Comparison of ENCODE assay signal across 12 cellular contexts in genomic region chr19:1440418-1440801, GRCh38. TPM values are rescaled to one million over a fixed set of nuclear protein-coding genes. Genes with fewer than 3 reads are reported as not detected.
DNase-seq lines count a peak whose midpoint lies in the region; ATAC-seq, FAIRE-seq and TF ChIP-seq lines count a peak whose summit lies in the region.
"Had no signal": no experiment of that assay in that cellular context is flagged by ENCODE, and none has a peak within 500 bp of the region (broad histone marks: within the 10 kb centered on the region; RNA-seq: fewer than 3 reads in every experiment).

No MANE protein-coding gene starts in this region.

- FAIRE-seq in GM12891 (lab: Jason Lieb, UNC): no peak

- H3K4me1 Mint-ChIP-seq in T-helper 17 cell (peaks cover 19% of the 10 kb centered on the region), glutamatergic neuron (ENCODE audit: low read depth, unreplicated experiment) (peaks cover 6% of the 10 kb centered on the region)

- no peaks in the 10 kb centered on the region for H3K9me3 ChIP-seq in A673 (ENCODE audit: low read depth, low read length, poor library complexity, severe bottlenecking)
- no peaks in the 10 kb centered on the region for H3K9me3 ChIP-seq in DOHH2 (ENCODE audit: control insufficient read depth, insufficient read depth, low read length)
- H3K9me3 ChIP-seq in T-helper 17 cell (ENCODE audit: control insufficient read depth, low read length, poor library complexity, severe bottlenecking): no peaks in the 10 kb centered on the region
- no peaks in the 10 kb centered on the region for H3K9me3 ChIP-seq in effector memory CD4-positive, alpha-beta T cell (ENCODE audit: control insufficient read depth, low read length)
- H3K9me3 ChIP-seq: ascending aorta had no signal

- no peaks in the 10 kb centered on the region for H3K9me2 ChIP-seq in DOHH2 (replicated peaks; ENCODE audit: control insufficient read depth, low read length)

- peaks cover 40% of the 10 kb centered on the region for H3K36me3 ChIP-seq in A673 (ENCODE audit: insufficient read depth, low read length, poor library complexity, severe bottlenecking)
- peaks cover 47% of the 10 kb centered on the region for H3K36me3 ChIP-seq in DOHH2 (ENCODE audit: control insufficient read depth, low read length)
- peaks cover 36% of the 10 kb centered on the region for H3K36me3 ChIP-seq in effector memory CD4-positive, alpha-beta T cell (ENCODE audit: control insufficient read depth, insufficient read depth, low read length)

- H3F3A ChIP-seq in DOHH2 (ENCODE audit: control insufficient read depth, insufficient read depth): peaks cover 69% of the 10 kb centered on the region

- no peak for ATAC-seq in T-helper 17 cell

- DNase-seq in A673 (ENCODE audit: low spot score): no peak
- no peak for DNase-seq in T-helper 17 cell
- DNase-seq in glutamatergic neuron: no peak
- no peak for DNase-seq in effector memory CD4-positive, alpha-beta T cell
- no peak for DNase-seq in NCI-H2107 treated with DMSO at 0.1 percent for 48 hours (lab: John Stamatoyannopoulos, UW; ENCODE audit: unreplicated experiment)
- no peak for DNase-seq in GM12891 (ENCODE audit: insufficient read length, low spot score)
- DNase-seq in RKO (ENCODE audit: low spot score): no peak
- DNase-seq: activated CD4-positive, CD25-positive, alpha-beta regulatory T cell; NCI-H2081 treated with DMSO at 0.1 percent for 48 hours had no signal

- peaks cover 24% of the 10 kb centered on the region for H3K4me1 ChIP-seq in A673 (ENCODE audit: insufficient read depth, low read length, poor library complexity, severe bottlenecking)
- peaks cover 71% of the 10 kb centered on the region for H3K4me1 ChIP-seq in DOHH2 (ENCODE audit: control insufficient read depth, low read length)
- peaks cover 19% of the 10 kb centered on the region for H3K4me1 ChIP-seq in effector memory CD4-positive, alpha-beta T cell (ENCODE audit: control insufficient read depth, insufficient read depth, low read length, poor library complexity, severe bottlenecking)

- H3K4me3 ChIP-seq in A673 (ENCODE audit: low read depth, low read length, poor library complexity, severe bottlenecking): peak overlapping the region; percentile 85
- no peak overlapping the region for H3K4me3 ChIP-seq in DOHH2 (ENCODE audit: low read length)
- H3K4me3 ChIP-seq in effector memory CD4-positive, alpha-beta T cell (ENCODE audit: insufficient read depth, low read depth, low read length, poor library complexity, severe bottlenecking): no peak overlapping the region

- peaks cover 20% of the 10 kb centered on the region for H3K9me3 Mint-ChIP-seq in glutamatergic neuron (ENCODE audit: unreplicated experiment)

- peak overlapping the region; percentile 96 for H3K27ac Mint-ChIP-seq in T-helper 17 cell
- peak overlapping the region; percentile 43 for H3K27ac Mint-ChIP-seq in glutamatergic neuron (ENCODE audit: unreplicated experiment)

- TF ChIP-seq POLR2A in GM12891 (IDR thresholded peaks at IDR 0.05; ENCODE audit: low read depth, low read length): no peak

- intact Hi-C loops in A673 (cut with micrococcal nuclease; ENCODE audit: unreplicated experiment): loop anchor here (10.0 kb wide), 1 partner anchor 166 kb away; the partner anchor contains the start of gene FAM174C

- H3K27me3 Mint-ChIP-seq in T-helper 17 cell (no peaks in the 10 kb centered on the region), glutamatergic neuron (ENCODE audit: unreplicated experiment) (peaks cover 5% of the 10 kb centered on the region)

- H3K36me3 Mint-ChIP-seq in T-helper 17 cell (ENCODE audit: low read depth): peaks cover 6% of the 10 kb centered on the region
- no peaks in the 10 kb centered on the region for H3K36me3 Mint-ChIP-seq in glutamatergic neuron (ENCODE audit: unreplicated experiment)

- peaks cover 20% of the 10 kb centered on the region for H4K20me1 ChIP-seq in DOHH2 (ENCODE audit: control insufficient read depth, insufficient read depth, low read depth, low read length)

- CTCF ChIA-PET in A673 (lab: Charles Lee): no interaction called here

- TF ChIP-seq CTCF in A673 (conservative IDR thresholded peaks at IDR 0.05; ENCODE audit: low read depth, low read length): no peak
- no peak for TF ChIP-seq CTCF in DOHH2 (IDR thresholded peaks at IDR 0.05; ENCODE audit: low read depth, low read length, poor library complexity, severe bottlenecking)
- no peak for TF ChIP-seq CTCF in glutamatergic neuron (IDR thresholded peaks at IDR 0.05; ENCODE audit: partially characterized antibody, unreplicated experiment)

- BruUV-seq in A673 (replicated peaks; lab: Mats Ljungman, UMichigan): no TSS peak

- peak overlapping the region; percentile 59 for H3K4me3 Mint-ChIP-seq in T-helper 17 cell
- H3K4me3 Mint-ChIP-seq in glutamatergic neuron (ENCODE audit: unreplicated experiment): peak overlapping the region; percentile 57

- peak overlapping the region; percentile 87; the same call in 1 of the 2 replicates for H3K4me2 ChIP-seq in DOHH2 (ENCODE audit: low read length)

- H3K27ac ChIP-seq in A673 (ENCODE audit: low read depth, low read length, poor library complexity, severe bottlenecking) (peak overlapping the region; percentile 37), DOHH2 (ENCODE audit: low read depth, low read length) (no peak overlapping the region)
- H3K27ac ChIP-seq in effector memory CD4-positive, alpha-beta T cell (ENCODE audit: insufficient read depth, low read length, poor library complexity, severe bottlenecking): no peak overlapping the region
- H3K27ac ChIP-seq: ascending aorta had no signal

- H3K79me2 ChIP-seq in DOHH2 (ENCODE audit: control insufficient read depth, low read length): peaks cover 35% of the 10 kb centered on the region

- POLR2A ChIA-PET in A673 (lab: Charles Lee; ENCODE audit: low non-redundant PET): interaction anchor here (0.6 kb wide), 1 partner anchor 615 kb away, joined by 3 read pairs; no protein-coding TSS in a partner anchor

- H3K27me3 ChIP-seq in A673 (replicated peaks; ENCODE audit: insufficient read depth, low read depth, low read length, poor library complexity) (no peaks in the 10 kb centered on the region), DOHH2 (ENCODE audit: control insufficient read depth, low read length) (no peaks in the 10 kb centered on the region)
- peaks cover 2% of the 10 kb centered on the region for H3K27me3 ChIP-seq in effector memory CD4-positive, alpha-beta T cell (replicated peaks; ENCODE audit: control insufficient read depth, insufficient read depth, low read length, poor library complexity, severe bottlenecking)

TF ChIP-seq in GM12891, 5 proteins besides CTCF, POLR2A, EP300 and RAD21:
- TF ChIP-seq POU2F2 (IDR thresholded peaks at IDR 0.05; ENCODE audit: low read depth, low read length) (no peak), PAX5 (IDR thresholded peaks at IDR 0.05; ENCODE audit: insufficient read depth, low read length, severe bottlenecking) (no peak), SPI1 (IDR thresholded peaks at IDR 0.05; ENCODE audit: low read depth, low read length) (no peak), POLR2AphosphoS5 (IDR thresholded peaks at IDR 0.05; ENCODE audit: low read depth, low read length) (no peak), TAF1 (IDR thresholded peaks at IDR 0.05; ENCODE audit: low read depth, low read length) (no peak)

RNA-seq across cellular contexts. Expression of gene RPS15, which starts 2.2 kb away (rescaled TPM):
- 1,685 and 1,696 TPM in 2 replicates for total RNA-seq in A673 (2021)
- total RNA-seq in T-helper 17 cell: 1,000 to 10,000 TPM; 1,653 to 1,678 TPM
- 603 TPM for total RNA-seq in glutamatergic neuron (ENCODE audit: unreplicated experiment)
- 3,343 TPM for polyA plus RNA-seq in GM12891 (2012; ENCODE audit: low read depth, missing spikeins)

RNA-seq across cellular contexts. Expression of gene APC2, which starts 9.5 kb away (rescaled TPM):
- 1.3 and 1.9 TPM in 2 replicates for total RNA-seq in A673 (2021)
- total RNA-seq in T-helper 17 cell: under 1 TPM; 0.07 to 0.44 TPM
- 371 TPM for total RNA-seq in glutamatergic neuron (ENCODE audit: unreplicated experiment)
- 0.14 TPM for polyA plus RNA-seq in GM12891 (2012; ENCODE audit: low read depth, missing spikeins)
- total RNA-seq: ascending aorta, epithelial cell of proximal tubule had no signal

RNA-seq across cellular contexts. Expression of gene DAZAP1, which starts 33.0 kb away (rescaled TPM):
- total RNA-seq in A673 (2021): 222 and 229 TPM in 2 replicates
- 100 to 1,000 TPM; 148 to 163 TPM for total RNA-seq in T-helper 17 cell
- total RNA-seq in glutamatergic neuron (ENCODE audit: unreplicated experiment): 135 TPM
- polyA plus RNA-seq in GM12891 (2012; ENCODE audit: low read depth, missing spikeins): 73.3 TPM

RNA-seq across cellular contexts. Expression of gene C19orf25, which starts 38.6 kb away (rescaled TPM):
- total RNA-seq in A673 (2021) (35.0 and 37.1 TPM in 2 replicates), T-helper 17 cell (10 to 100 TPM; 24.3 to 29.0 TPM), glutamatergic neuron (ENCODE audit: unreplicated experiment) (29.2 TPM)
- 18.0 TPM for polyA plus RNA-seq in GM12891 (2012; ENCODE audit: low read depth, missing spikeins)

RNA-seq across cellular contexts. Expression of gene GAMT, which starts 39.1 kb away (rescaled TPM):
- total RNA-seq in A673 (2021) (18.8 and 28.5 TPM in 2 replicates), T-helper 17 cell (1 to 10 TPM; 9.0 to 9.9 TPM), glutamatergic neuron (ENCODE audit: unreplicated experiment) (17.9 TPM)
- polyA plus RNA-seq in GM12891 (2012; ENCODE audit: low read depth, missing spikeins): 28.0 TPM

Comparison
In these comparisons a context has a peak if more than half of its experiments do, and no peak if none do; other contexts are left out.
1. RNA of gene APC2, which starts 9.5 kb away (total RNA-seq): 371 TPM in glutamatergic neuron (single experiment); 1.3 to 1.9 TPM in A673 and 0.07 to 0.44 TPM in T-helper 17 cell; every median in the first group is over 100 times any median in the second.